ENCODE assay signal across 28 cellular contexts in genomic region chr13:51912511-51913225, GRCh38. TPM values are rescaled to one million over a fixed set of nuclear protein-coding genes. Genes with fewer than 3 reads are reported as not detected.
DNase-seq lines count a peak whose midpoint lies in the region; ATAC-seq, FAIRE-seq and TF ChIP-seq lines count a peak whose summit lies in the region.
"Had no signal": no experiment of that assay in that cellular context is flagged by ENCODE, and none has a peak within 500 bp of the region (broad histone marks: within the 10 kb centered on the region; RNA-seq: fewer than 3 reads in every experiment).

No MANE protein-coding gene starts in this region.

- FAIRE-seq in GM12892 (lab: Jason Lieb, UNC): no peak
- FAIRE-seq: endothelial cell of umbilical vein, GM18507, keratinocyte had no signal

- no peak for TF ChIP-seq EP300 in gastroesophageal sphincter (IDR thresholded peaks at IDR 0.05)

- H3K36me3 Mint-ChIP-seq in CD4-positive, alpha-beta memory T cell: no peaks in the 10 kb centered on the region
- H3K36me3 Mint-ChIP-seq: type B pancreatic cell had no signal

- CTCF ChIA-PET in CD4-positive, alpha-beta memory T cell (lab: Charles Lee; ENCODE audit: partially characterized antibody): interaction anchor here (2.0 kb wide), 1 partner anchor 11 kb away, joined by 7 read pairs; no protein-coding TSS in a partner anchor

- H3K36me3 ChIP-seq in CD4-positive, alpha-beta memory T cell (ENCODE audit: insufficient read depth, low read length): no peaks in the 10 kb centered on the region
- peaks cover 0 to 3% of the 10 kb centered on the region in 2 donors for H3K36me3 ChIP-seq in gastroesophageal sphincter
- H3K36me3 ChIP-seq: cardiac muscle cell, MG63, spleen had no signal

- H3K27ac ChIP-seq in VCaP (peak overlapping the region; percentile 81), gastroesophageal sphincter (no peak overlapping the region)
- no peak overlapping the region for H3K27ac ChIP-seq in CD4-positive, alpha-beta memory T cell (ENCODE audit: low read depth, low read length)
- H3K27ac ChIP-seq: cardiac muscle cell, spleen had no signal

- POLR2A ChIA-PET in CD4-positive, alpha-beta memory T cell (lab: Charles Lee; ENCODE audit: partially characterized antibody): no interaction called here

- no peak for TF ChIP-seq CTCF in NB4 (IDR thresholded peaks at IDR 0.05; ENCODE audit: low read depth, low read length)
- TF ChIP-seq CTCF in VCaP (conservative IDR thresholded peaks at IDR 0.05): no peak
- no peak for TF ChIP-seq CTCF in gastroesophageal sphincter (IDR thresholded peaks at IDR 0.05)

- no peak overlapping the region for H3K4me3 Mint-ChIP-seq in CD4-positive, alpha-beta memory T cell
- H3K4me3 Mint-ChIP-seq: activated naive CD4-positive, alpha-beta T cell treated with anti-CD3 and anti-CD28 coated beads for 36 hours; activated T-cell treated with anti-CD3 and anti-CD28 coated beads, Interleukin-2, amount 50 U/mL, for 4 hours; dendritic cell treated with granulocyte-macrophage colony-stimulating factor and Interleukin-4, amounts not matched to agents 40 ng/mL and 50 ng/mL, for 4 days; HFFc6 had no signal

- peak; percentile 46 to 53 for DNase-seq in AML-193 (lab: John Stamatoyannopoulos, UW)
- peak; percentile 2 for DNase-seq in CD1c-positive myeloid dendritic cell (ENCODE audit: extremely low spot score)
- DNase-seq in NB4 (ENCODE audit: low read depth): peak; percentile 66
- DNase-seq in CD4-positive, alpha-beta memory T cell: no peak
- no peak for DNase-seq in GM12892 (ENCODE audit: insufficient read length)
- DNase-seq: activated CD4-positive, alpha-beta T cell treated with anti-CD3 and anti-CD28 coated beads, Interleukin-2, amount 50 U/mL, for 4 hours; activated naive CD4-positive, alpha-beta T cell treated with anti-CD3 and anti-CD28 coated beads for 36 hours; activated T-cell treated with anti-CD3 and anti-CD28 coated beads, Interleukin-2, amount 50 U/mL, for 4 hours; HFFc6; NCI-H187 treated with DMSO at 0.1 percent for 48 hours; NK-92 treated with Interleukin-12 subunit alpha and Interleukin-12 subunit beta, amount 100 ng/mL, for 24 hours; spleen; stimulated activated CD4-positive, alpha-beta T cell treated with anti-CD3 and anti-CD28 coated beads, Interleukin-4, amount 100 ng/mL, for 4 hours; T-helper 1 cell had no signal

- no peak for TF ChIP-seq POLR2A in NB4 (IDR thresholded peaks at IDR 0.05; ENCODE audit: extremely low read depth, insufficient read length)
- no peak for TF ChIP-seq POLR2A in gastroesophageal sphincter (IDR thresholded peaks at IDR 0.05)
- no peak for TF ChIP-seq POLR2A in GM12892 (IDR thresholded peaks at IDR 0.05; ENCODE audit: low read depth, low read length)

- H3K27me3 ChIP-seq in CD4-positive, alpha-beta memory T cell (ENCODE audit: insufficient read depth, low read length): no peaks in the 10 kb centered on the region
- no peaks in the 10 kb centered on the region for H3K27me3 ChIP-seq in gastroesophageal sphincter
- H3K27me3 ChIP-seq: cardiac muscle cell, MG63 had no signal

- H3K9me3 Mint-ChIP-seq in CD4-positive, alpha-beta memory T cell: no peaks in the 10 kb centered on the region
- H3K9me3 Mint-ChIP-seq: activated naive CD4-positive, alpha-beta T cell treated with anti-CD3 and anti-CD28 coated beads for 36 hours; activated T-cell treated with anti-CD3 and anti-CD28 coated beads, Interleukin-2, amount 50 U/mL, for 4 hours; dendritic cell treated with granulocyte-macrophage colony-stimulating factor and Interleukin-4, amounts not matched to agents 40 ng/mL and 50 ng/mL, for 4 days; HFFc6; type B pancreatic cell had no signal

- intact Hi-C loops in CD4-positive, alpha-beta memory T cell (cut with micrococcal nuclease): no loop called here

- H3K4me3 ChIP-seq in NB4 (ENCODE audit: low read depth, low read length): no peak overlapping the region
- no peak overlapping the region for H3K4me3 ChIP-seq in CD4-positive, alpha-beta memory T cell (ENCODE audit: low read length in 2 of 2)
- no peak overlapping the region for H3K4me3 ChIP-seq in gastroesophageal sphincter
- H3K4me3 ChIP-seq: cardiac muscle cell, lung, MG63, spleen had no signal

- H3K27ac Mint-ChIP-seq in CD4-positive, alpha-beta memory T cell: peak overlapping the region in 1 of 7 donors; percentile 56
- H3K27ac Mint-ChIP-seq: activated naive CD4-positive, alpha-beta T cell treated with anti-CD3 and anti-CD28 coated beads for 36 hours; dendritic cell treated with granulocyte-macrophage colony-stimulating factor and Interleukin-4, amounts not matched to agents 40 ng/mL and 50 ng/mL, for 4 days; HFFc6; type B pancreatic cell had no signal

- H3K27me3 Mint-ChIP-seq in CD4-positive, alpha-beta memory T cell: no peaks in the 10 kb centered on the region
- H3K27me3 Mint-ChIP-seq: type B pancreatic cell had no signal

- no peaks in the 10 kb centered on the region for H3K9me3 ChIP-seq in CD4-positive, alpha-beta memory T cell (ENCODE audit: control insufficient read depth in 1 of 2, low read length in 2 of 2)
- H3K9me3 ChIP-seq in gastroesophageal sphincter: no peaks in the 10 kb centered on the region
- H3K9me3 ChIP-seq: MG63, spleen had no signal

- peaks cover 13 to 21% (median 20%) of the 10 kb centered on the region in 4 donors for H3K4me1 Mint-ChIP-seq in CD4-positive, alpha-beta memory T cell

- 69 to 72% methylated on average over 3 to 10 of the region's 11 CpGs for WGBS in gastroesophageal sphincter (ENCODE audit: low coverage in 1 of 2), 2 donors

- peaks cover 6% of the 10 kb centered on the region for H3K4me1 ChIP-seq in CD4-positive, alpha-beta memory T cell (ENCODE audit: insufficient read depth, low read length)
- H3K4me1 ChIP-seq in gastroesophageal sphincter: no peaks in the 10 kb centered on the region

- ATAC-seq in gastroesophageal sphincter (no peak), HG02571 (IDR thresholded peaks at IDR 0.05; ENCODE audit: unreplicated experiment) (no peak)
- ATAC-seq: activated T-cell treated with anti-CD3 and anti-CD28 coated beads, Interleukin-2, amount 50 U/mL, for 4 hours had no signal

RNA-seq across cellular contexts. Expression of gene CCDC70, which starts 50.9 kb away (rescaled TPM):
- not detected for total RNA-seq in CD4-positive, alpha-beta memory T cell
- not detected for polyA plus RNA-seq in CD4-positive, alpha-beta memory T cell
- not detected for total RNA-seq in gastroesophageal sphincter
- not detected for polyA plus RNA-seq in GM12892 (2012; ENCODE audit: missing spikeins)
- total RNA-seq: activated naive CD4-positive, alpha-beta T cell treated with anti-CD3 and anti-CD28 coated beads for 36 hours; activated T-cell treated with anti-CD3 and anti-CD28 coated beads, Interleukin-2, amount 50 U/mL, for 4 hours; cardiac muscle cell; Daoy; endothelial cell of umbilical vein; HFFc6; lung; renal cortical epithelial cell; Right ventricle myocardium inferior; spleen had no signal
- polyA plus RNA-seq: cardiac muscle cell, endothelial cell of umbilical vein, keratinocyte, lung, spleen had no signal

Comparison
In these comparisons a context has a peak if more than half of its experiments do, and no peak if none do; other contexts are left out.
1. DNase-seq: peak in AML-193 (2 of 2), CD1c-positive myeloid dendritic cell (single experiment) and NB4 (single experiment); none in CD4-positive, alpha-beta memory T cell (0 of 5) and GM12892 (single experiment).